ENCODE assay signal across 1 cellular context in genomic region chr20:35610833-35611427, GRCh38.
TF ChIP-seq lines count a peak whose summit lies in the region.

No MANE protein-coding gene starts in this region.

TF ChIP-seq in HCT116, 20 proteins besides CTCF, POLR2A, EP300 and RAD21 (continued from another document):
- no peak for TF ChIP-seq TCF7L2 (IDR thresholded peaks at IDR 0.05; ENCODE audit: borderline replicate concordance, extremely low read depth, insufficient read depth, insufficient read length)
- TF ChIP-seq FOSL1 (IDR thresholded peaks at IDR 0.05; ENCODE audit: low read depth): no peak
- no peak for TF ChIP-seq ZBTB33 (IDR thresholded peaks at IDR 0.05; ENCODE audit: extremely low read depth, insufficient replicate concordance, low read length)
- TF ChIP-seq EGR1 (IDR thresholded peaks at IDR 0.05; ENCODE audit: low read depth): no peak
- no peak for TF ChIP-seq ELF1 (IDR thresholded peaks at IDR 0.05; ENCODE audit: borderline replicate concordance, low read depth)
- no peak for TF ChIP-seq YY1 (IDR thresholded peaks at IDR 0.05; ENCODE audit: extremely low read depth, insufficient replicate concordance, low read depth, low read length)
- no peak for TF ChIP-seq CEBPB (IDR thresholded peaks at IDR 0.05; ENCODE audit: low read depth)
TF ChIP-seq in HCT116: peak in this region for 0.
